Comparison of ENCODE assay signal across 15 cellular contexts in genomic region chr1:6165027-6165426, GRCh38. TPM values are rescaled to one million over a fixed set of nuclear protein-coding genes. Genes with fewer than 3 reads are reported as not detected.
DNase-seq lines count a peak whose midpoint lies in the region; ATAC-seq and TF ChIP-seq lines count a peak whose summit lies in the region.
"Had no signal": no experiment of that assay in that cellular context is flagged by ENCODE, and none has a peak within 500 bp of the region (broad histone marks: within the 10 kb centered on the region; RNA-seq: fewer than 3 reads in every experiment).

No MANE protein-coding gene starts in this region.

- H3K36me3 Mint-ChIP-seq in brain: no peaks in the 10 kb centered on the region
- H3K36me3 Mint-ChIP-seq in glutamatergic neuron (ENCODE audit: unreplicated experiment): no peaks in the 10 kb centered on the region
- H3K36me3 Mint-ChIP-seq: CD4-positive, alpha-beta memory T cell had no signal

- H2AK5ac ChIP-seq in neuronal stem cell (ENCODE audit: low read depth, low read length): no peak overlapping the region

- no peak overlapping the region for H3K4me2 ChIP-seq in neuronal stem cell (ENCODE audit: insufficient read depth, low read length, poor library complexity, severe bottlenecking)

- H3K4me3 Mint-ChIP-seq in brain (peak overlapping the region in 2 of 5 experiments; percentile 46 to 64), glutamatergic neuron (ENCODE audit: unreplicated experiment) (peak overlapping the region; percentile 60)
- H3K4me3 Mint-ChIP-seq: CD4-positive, alpha-beta memory T cell had no signal

- H2BK120ac ChIP-seq in neuronal stem cell (ENCODE audit: low read depth, low read length): no peak overlapping the region

- H3K27me3 Mint-ChIP-seq in brain: peaks cover 11% of the 10 kb centered on the region
- H3K27me3 Mint-ChIP-seq in glutamatergic neuron (ENCODE audit: unreplicated experiment): peaks cover 8% of the 10 kb centered on the region

- TF ChIP-seq CTCF in brain (conservative IDR thresholded peaks at IDR 0.05): no peak
- TF ChIP-seq CTCF in glutamatergic neuron (IDR thresholded peaks at IDR 0.05; ENCODE audit: partially characterized antibody, unreplicated experiment): no peak

- H3K9me3 Mint-ChIP-seq in brain: peaks cover 0 to 7% (median 0%) of the 10 kb centered on the region in 5 experiments
- H3K9me3 Mint-ChIP-seq in glutamatergic neuron (ENCODE audit: unreplicated experiment): peaks cover 2% of the 10 kb centered on the region
- H3K9me3 Mint-ChIP-seq: CD4-positive, alpha-beta memory T cell had no signal

- H3K27me3 ChIP-seq in neuronal stem cell (ENCODE audit: control insufficient read depth in 3 of 3, insufficient read depth in 3 of 3, low read depth in 1 of 3, low read length in 3 of 3): peaks cover 0 to 87% (median 2%) of the 10 kb centered on the region in 3 experiments
- no peaks in the 10 kb centered on the region for H3K27me3 ChIP-seq in H7 (ENCODE audit: control insufficient read depth, insufficient read depth, low read length)

- no peaks in the 10 kb centered on the region for H3K36me3 ChIP-seq in neuronal stem cell (replicated peaks in 1 of 2; ENCODE audit: control insufficient read depth in 2 of 2, insufficient read depth in 2 of 2, low read length in 2 of 2)
- H3K36me3 ChIP-seq in H7 (replicated peaks; ENCODE audit: control insufficient read depth, insufficient read depth, low read length): no peaks in the 10 kb centered on the region

- no peak overlapping the region for H3K9ac ChIP-seq in neuronal stem cell (ENCODE audit: low read depth, low read length, poor library complexity)

- no peak overlapping the region for H4K91ac ChIP-seq in neuronal stem cell (ENCODE audit: low read depth, low read length, poor library complexity)

- no CpG with 5 or more reads among the region's 7 CpGs for WGBS in neuronal stem cell (ENCODE audit: extremely low coverage in 2 of 2, insufficient read length in 2 of 2, insufficient replicate concordance in 1 of 2), 2 donors

- H3K4me1 Mint-ChIP-seq in brain (peaks cover 48% of the 10 kb centered on the region), glutamatergic neuron (ENCODE audit: low read depth, unreplicated experiment) (peaks cover 10% of the 10 kb centered on the region)
- H3K4me1 Mint-ChIP-seq: CD4-positive, alpha-beta memory T cell had no signal

- no peak overlapping the region for H3K4me3 ChIP-seq in neuronal stem cell (ENCODE audit: low read length in 2 of 2)
- no peak overlapping the region for H3K4me3 ChIP-seq in H7 (ENCODE audit: insufficient read depth, low read depth, low read length)

- ATAC-seq in HG03045 (IDR thresholded peaks at IDR 0.05; ENCODE audit: unreplicated experiment): no peak

- no peak overlapping the region for H2BK5ac ChIP-seq in neuronal stem cell (ENCODE audit: low read length)

- H3K4me1 ChIP-seq in neuronal stem cell (ENCODE audit: control insufficient read depth in 2 of 2, insufficient read depth in 1 of 2, low read depth in 1 of 2, low read length in 2 of 2): no peaks in the 10 kb centered on the region

- peak overlapping the region; percentile 2 for H3K23ac ChIP-seq in neuronal stem cell (ENCODE audit: low read depth, low read length, poor library complexity)

- H3K79me1 ChIP-seq in neuronal stem cell (ENCODE audit: low read depth, low read length): no peaks in the 10 kb centered on the region

- peak overlapping the region; percentile 91 for H3K27ac ChIP-seq in angular gyrus (ENCODE audit: low read depth, low read length)
- H3K27ac ChIP-seq in neuronal stem cell (replicated peaks; ENCODE audit: low read length): no peak overlapping the region

- DNase-seq in glutamatergic neuron (no peak), neuronal stem cell (ENCODE audit: low spot score) (no peak), H7 (no peak)
- no peak for DNase-seq in stimulated activated CD4-positive, alpha-beta T cell treated with anti-CD3 and anti-CD28 coated beads, Interleukin-2, amount 100 ng/mL, for 24 hours
- no peak for DNase-seq in stimulated activated CD4-positive, alpha-beta T cell treated with anti-CD3 and anti-CD28 coated beads, Interleukin-4, amount 100 ng/mL, for 24 hours
- DNase-seq: C1 segment of cervical spinal cord; CD4-positive, alpha-beta memory T cell; COR-L47; DMS153; DND-41; GOT3; HCEC 1CT had no signal

- no peak overlapping the region for H2AFZ ChIP-seq in neuronal stem cell (ENCODE audit: low read length)

- no peak overlapping the region for H4K8ac ChIP-seq in neuronal stem cell (ENCODE audit: low read depth, low read length)

- peak overlapping the region in 4 of 5 experiments; percentile 15 to 99 (median 94) for H3K27ac Mint-ChIP-seq in brain
- peak overlapping the region; percentile 35 for H3K27ac Mint-ChIP-seq in glutamatergic neuron (ENCODE audit: unreplicated experiment)

- H2BK15ac ChIP-seq in neuronal stem cell (ENCODE audit: low read length): no peak overlapping the region

- no peak overlapping the region for H2BK12ac ChIP-seq in neuronal stem cell (ENCODE audit: low read length)

- no peak overlapping the region for H3K14ac ChIP-seq in neuronal stem cell (ENCODE audit: low read length)

- H3K4ac ChIP-seq in neuronal stem cell (ENCODE audit: low read length): no peak overlapping the region

- no peak overlapping the region for H3K18ac ChIP-seq in neuronal stem cell (ENCODE audit: low read length)

- no peaks in the 10 kb centered on the region for H3K9me3 ChIP-seq in neuronal stem cell (replicated peaks in 1 of 2; ENCODE audit: control insufficient read depth in 2 of 2, insufficient read depth in 1 of 2, low read depth in 1 of 2, low read length in 2 of 2)

RNA-seq across cellular contexts. Expression of gene CHD5, which starts 15.1 kb away (rescaled TPM):
- 13.5 TPM for polyA plus RNA-seq in brain (ENCODE audit: insufficient read depth, low read depth, low replicate concordance)
- 0.96 TPM for total RNA-seq in glutamatergic neuron (ENCODE audit: unreplicated experiment)
- polyA plus RNA-seq in neuronal stem cell (2013, experiment 1 of 2): 0.14 TPM
- 0.22 TPM for polyA plus RNA-seq in neuronal stem cell (2013, experiment 2 of 2)
- 0.78 and 0.83 TPM in 2 replicates for total RNA-seq in H7 (2014; rRNA removed; shearing (Covaris generic))
- polyA plus RNA-seq: CD4-positive, alpha-beta memory T cell had no signal

RNA-seq across cellular contexts. Expression of gene RPL22, which starts 34.4 kb away (rescaled TPM):
- 808 TPM for polyA plus RNA-seq in brain (ENCODE audit: insufficient read depth, low read depth, low replicate concordance)
- 275 TPM for total RNA-seq in glutamatergic neuron (ENCODE audit: unreplicated experiment)
- polyA plus RNA-seq in neuronal stem cell (2013, experiment 1 of 2): 1,500 TPM
- 1,497 TPM for polyA plus RNA-seq in neuronal stem cell (2013, experiment 2 of 2)
- total RNA-seq in H7 (2014; rRNA removed; shearing (Covaris generic)): 237 and 308 TPM in 2 replicates

RNA-seq across cellular contexts. Expression of gene RNF207, which starts 40.9 kb away (rescaled TPM):
- polyA plus RNA-seq in brain (ENCODE audit: insufficient read depth, low read depth, low replicate concordance): 0.41 TPM
- total RNA-seq in glutamatergic neuron (ENCODE audit: unreplicated experiment): 5.6 TPM
- 0.68 TPM for polyA plus RNA-seq in neuronal stem cell (2013, experiment 1 of 2)
- 0.66 TPM for polyA plus RNA-seq in neuronal stem cell (2013, experiment 2 of 2)
- total RNA-seq in H7 (2014; rRNA removed; shearing (Covaris generic)): 6.8 and 25.3 TPM in 2 replicates
